ENCODE assay signal across 1 cellular context in the genomic region with DNA sequence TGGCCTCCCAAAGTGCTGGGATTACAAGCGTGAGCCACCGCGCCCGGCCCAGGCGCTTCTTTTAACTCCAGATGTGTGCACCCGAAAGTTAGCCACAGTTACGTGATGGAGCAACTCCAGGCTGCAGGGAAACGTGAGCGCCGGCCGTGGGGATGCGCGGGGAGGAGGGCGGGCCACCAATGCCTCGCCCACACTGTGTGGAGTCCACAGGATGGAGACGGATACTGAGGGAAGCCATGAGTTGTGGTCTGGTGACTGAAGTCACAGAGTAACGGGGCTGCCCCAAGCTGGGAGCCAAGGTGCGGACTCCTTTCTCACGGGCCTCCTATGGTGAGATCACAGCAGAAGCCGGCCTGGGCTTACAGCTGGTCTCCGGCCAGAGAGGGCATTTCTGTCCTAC.
A peak's percentile ranks its signal among the peaks of the same experiment; 100 is the strongest.
TF ChIP-seq lines count a peak whose summit lies in the region.

No MANE protein-coding gene starts in this region.

TF ChIP-seq in HepG2, 621 proteins besides CTCF, POLR2A, EP300 and RAD21:
- TF ChIP-seq, protein P1, sequence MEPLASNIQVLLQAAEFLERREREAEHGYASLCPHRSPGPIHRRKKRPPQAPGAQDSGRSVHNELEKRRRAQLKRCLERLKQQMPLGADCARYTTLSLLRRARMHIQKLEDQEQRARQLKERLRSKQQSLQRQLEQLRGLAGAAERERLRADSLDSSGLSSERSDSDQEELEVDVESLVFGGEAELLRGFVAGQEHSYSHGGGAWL (CRISPR knock-in tag; IDR thresholded peaks at IDR 0.05) = no peak
- TF ChIP-seq, protein P2, sequence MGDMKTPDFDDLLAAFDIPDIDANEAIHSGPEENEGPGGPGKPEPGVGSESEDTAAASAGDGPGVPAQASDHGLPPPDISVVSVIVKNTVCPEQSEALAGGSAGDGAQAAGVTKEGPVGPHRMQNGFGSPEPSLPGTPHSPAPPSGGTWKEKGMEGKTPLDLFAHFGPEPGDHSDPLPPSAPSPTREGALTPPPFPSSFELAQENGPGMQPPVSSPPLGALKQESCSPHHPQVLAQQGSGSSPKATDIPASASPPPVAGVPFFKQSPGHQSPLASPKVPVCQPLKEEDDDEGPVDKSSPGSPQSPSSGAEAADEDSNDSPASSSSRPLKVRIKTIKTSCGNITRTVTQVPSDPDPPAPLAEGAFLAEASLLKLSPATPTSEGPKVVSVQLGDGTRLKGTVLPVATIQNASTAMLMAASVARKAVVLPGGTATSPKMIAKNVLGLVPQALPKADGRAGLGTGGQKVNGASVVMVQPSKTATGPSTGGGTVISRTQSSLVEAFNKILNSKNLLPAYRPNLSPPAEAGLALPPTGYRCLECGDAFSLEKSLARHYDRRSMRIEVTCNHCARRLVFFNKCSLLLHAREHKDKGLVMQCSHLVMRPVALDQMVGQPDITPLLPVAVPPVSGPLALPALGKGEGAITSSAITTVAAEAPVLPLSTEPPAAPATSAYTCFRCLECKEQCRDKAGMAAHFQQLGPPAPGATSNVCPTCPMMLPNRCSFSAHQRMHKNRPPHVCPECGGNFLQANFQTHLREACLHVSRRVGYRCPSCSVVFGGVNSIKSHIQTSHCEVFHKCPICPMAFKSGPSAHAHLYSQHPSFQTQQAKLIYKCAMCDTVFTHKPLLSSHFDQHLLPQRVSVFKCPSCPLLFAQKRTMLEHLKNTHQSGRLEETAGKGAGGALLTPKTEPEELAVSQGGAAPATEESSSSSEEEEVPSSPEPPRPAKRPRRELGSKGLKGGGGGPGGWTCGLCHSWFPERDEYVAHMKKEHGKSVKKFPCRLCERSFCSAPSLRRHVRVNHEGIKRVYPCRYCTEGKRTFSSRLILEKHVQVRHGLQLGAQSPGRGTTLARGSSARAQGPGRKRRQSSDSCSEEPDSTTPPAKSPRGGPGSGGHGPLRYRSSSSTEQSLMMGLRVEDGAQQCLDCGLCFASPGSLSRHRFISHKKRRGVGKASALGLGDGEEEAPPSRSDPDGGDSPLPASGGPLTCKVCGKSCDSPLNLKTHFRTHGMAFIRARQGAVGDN (CRISPR knock-in tag; IDR thresholded peaks at IDR 0.05) = 0 out of 2 replicates have a peak, but pooled peaks have one; percentile 16
- TF ChIP-seq, protein P3, sequence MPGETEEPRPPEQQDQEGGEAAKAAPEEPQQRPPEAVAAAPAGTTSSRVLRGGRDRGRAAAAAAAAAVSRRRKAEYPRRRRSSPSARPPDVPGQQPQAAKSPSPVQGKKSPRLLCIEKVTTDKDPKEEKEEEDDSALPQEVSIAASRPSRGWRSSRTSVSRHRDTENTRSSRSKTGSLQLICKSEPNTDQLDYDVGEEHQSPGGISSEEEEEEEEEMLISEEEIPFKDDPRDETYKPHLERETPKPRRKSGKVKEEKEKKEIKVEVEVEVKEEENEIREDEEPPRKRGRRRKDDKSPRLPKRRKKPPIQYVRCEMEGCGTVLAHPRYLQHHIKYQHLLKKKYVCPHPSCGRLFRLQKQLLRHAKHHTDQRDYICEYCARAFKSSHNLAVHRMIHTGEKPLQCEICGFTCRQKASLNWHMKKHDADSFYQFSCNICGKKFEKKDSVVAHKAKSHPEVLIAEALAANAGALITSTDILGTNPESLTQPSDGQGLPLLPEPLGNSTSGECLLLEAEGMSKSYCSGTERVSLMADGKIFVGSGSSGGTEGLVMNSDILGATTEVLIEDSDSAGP (CRISPR knock-in tag; IDR thresholded peaks at IDR 0.05; ENCODE audit: borderline replicate concordance) = no peak
- TF ChIP-seq, protein P4, sequence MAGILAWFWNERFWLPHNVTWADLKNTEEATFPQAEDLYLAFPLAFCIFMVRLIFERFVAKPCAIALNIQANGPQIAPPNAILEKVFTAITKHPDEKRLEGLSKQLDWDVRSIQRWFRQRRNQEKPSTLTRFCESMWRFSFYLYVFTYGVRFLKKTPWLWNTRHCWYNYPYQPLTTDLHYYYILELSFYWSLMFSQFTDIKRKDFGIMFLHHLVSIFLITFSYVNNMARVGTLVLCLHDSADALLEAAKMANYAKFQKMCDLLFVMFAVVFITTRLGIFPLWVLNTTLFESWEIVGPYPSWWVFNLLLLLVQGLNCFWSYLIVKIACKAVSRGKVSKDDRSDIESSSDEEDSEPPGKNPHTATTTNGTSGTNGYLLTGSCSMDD (CRISPR knock-in tag; IDR thresholded peaks at IDR 0.05) = no peak
- TF ChIP-seq ZNF891 (CRISPR knock-in tag; IDR thresholded peaks at IDR 0.05) = 0 out of 2 replicates have a peak, but pooled peaks have one; percentile 34
